Comparison of ENCODE assay signal across 1 cellular context in genomic region chr14:94395900-94396574, GRCh38.
A peak's percentile ranks its signal among the peaks of the same experiment; 100 is the strongest.
TF ChIP-seq lines count a peak whose summit lies in the region.

No MANE protein-coding gene starts in this region.

TF ChIP-seq in HepG2, 621 proteins besides CTCF, POLR2A, EP300 and RAD21 (continued from another document and continues in another):
- TF ChIP-seq POGK (CRISPR knock-in tag; conservative IDR thresholded peaks at IDR 0.05) (peak; percentile 90), ZNF431 (CRISPR knock-in tag; IDR thresholded peaks at IDR 0.05; ENCODE audit: borderline replicate concordance, low read depth) (no peak), MIER2 (CRISPR knock-in tag; IDR thresholded peaks at IDR 0.05) (peak; percentile 76; the same call in 1 of the 2 replicates), ZFP37 (CRISPR knock-in tag; IDR thresholded peaks at IDR 0.05; ENCODE audit: borderline replicate concordance) (no peak; the same call in 1 of the 2 replicates), SUZ12 (IDR thresholded peaks at IDR 0.05; ENCODE audit: low read depth, low read length) (no peak), BATF2 (CRISPR knock-in tag; IDR thresholded peaks at IDR 0.05) (no peak), NFE2L2 (IDR thresholded peaks at IDR 0.05; ENCODE audit: low read length) (no peak), DRAP1 (CRISPR knock-in tag; IDR thresholded peaks at IDR 0.05) (peak; percentile 78), ZNF451 (CRISPR knock-in tag; IDR thresholded peaks at IDR 0.05) (no peak), ATF4 (CRISPR knock-in tag; IDR thresholded peaks at IDR 0.05) (peak in 1 of 2 experiments; percentile 81; a peak in 2 of 4 replicates), ZBTB42 (CRISPR knock-in tag; IDR thresholded peaks at IDR 0.05) (0 out of 2 replicates have a peak, but pooled peaks have one; percentile 63), JUNB (CRISPR knock-in tag; IDR thresholded peaks at IDR 0.05; ENCODE audit: borderline replicate concordance) (no peak), SOX13 (IDR thresholded peaks at IDR 0.05) (peak; percentile 91), SOX13 (CRISPR knock-in tag; conservative IDR thresholded peaks at IDR 0.05 in 1 of 2, IDR thresholded peaks at IDR 0.05 in 1 of 2) (peak in 1 of 2 experiments; percentile 99; a peak in 2 of 4 replicates), MTA3 (CRISPR knock-in tag; IDR thresholded peaks at IDR 0.05) (no peak), SIX1 (CRISPR knock-in tag; IDR thresholded peaks at IDR 0.05; ENCODE audit: borderline replicate concordance) (peak; percentile 72; the same call in 1 of the 2 replicates), E2F1 (CRISPR knock-in tag; IDR thresholded peaks at IDR 0.05) (no peak), THRA (CRISPR knock-in tag; IDR thresholded peaks at IDR 0.05; ENCODE audit: borderline replicate concordance) (peak; percentile 86; the same call in 1 of the 2 replicates), ZNF24 (IDR thresholded peaks at IDR 0.05) (no peak), BRD4 (CRISPR knock-in tag; IDR thresholded peaks at IDR 0.05) (peak; percentile 92), RERE (CRISPR knock-in tag; IDR thresholded peaks at IDR 0.05; ENCODE audit: low read depth) (peak; percentile 91), HNF4G (IDR thresholded peaks at IDR 0.05; ENCODE audit: borderline replicate concordance, low read depth, low read length) (peak; percentile 80; the same call in 1 of the 2 replicates), HNF4G (CRISPR knock-in tag; IDR thresholded peaks at IDR 0.05; ENCODE audit: borderline replicate concordance, low read depth) (peak; percentile 74; the same call in 1 of the 2 replicates), GFI1 (CRISPR knock-in tag; IDR thresholded peaks at IDR 0.05; ENCODE audit: borderline replicate concordance) (peak; percentile 94), NR2F1 (CRISPR knock-in tag; IDR thresholded peaks at IDR 0.05) (peak in 1 of 2 experiments; percentile 60; a peak in 2 of 4 replicates), TFE3 (CRISPR knock-in tag; IDR thresholded peaks at IDR 0.05) (peak; percentile 83), NR2C2 (CRISPR knock-in tag; IDR thresholded peaks at IDR 0.05; ENCODE audit: borderline replicate concordance) (peak; percentile 62; the same call in 1 of the 2 replicates), PHF5A (CRISPR knock-in tag; IDR thresholded peaks at IDR 0.05; ENCODE audit: low read depth, unreplicated experiment) (peak; percentile 93), SAFB2 (CRISPR knock-in tag; IDR thresholded peaks at IDR 0.05; ENCODE audit: borderline replicate concordance, low read depth) (no peak), AHDC1 (CRISPR knock-in tag; IDR thresholded peaks at IDR 0.05; ENCODE audit: borderline replicate concordance) (peak; percentile 97), ZNF251 (CRISPR knock-in tag; IDR thresholded peaks at IDR 0.05) (no peak), NR2F2 (IDR thresholded peaks at IDR 0.05; ENCODE audit: borderline replicate concordance, low read depth) (peak; percentile 89; the same call in 1 of the 2 replicates), KLF16 (CRISPR knock-in tag; IDR thresholded peaks at IDR 0.05) (peak in 1 of 2 experiments; percentile 60; a peak in 1 of 4 replicates), SRSF9 (IDR thresholded peaks at IDR 0.05; ENCODE audit: borderline replicate concordance, insufficient read depth, low read depth, low read length, poor library complexity, severe bottlenecking) (no peak), ARNTL (CRISPR knock-in tag; IDR thresholded peaks at IDR 0.05) (peak; percentile 91), ZBTB25 (CRISPR knock-in tag; IDR thresholded peaks at IDR 0.05) (peak; percentile 78), ZNF10 (CRISPR knock-in tag; IDR thresholded peaks at IDR 0.05; ENCODE audit: borderline replicate concordance, low read depth) (no peak), RARA (CRISPR knock-in tag; IDR thresholded peaks at IDR 0.05) (peak; percentile 91), HOXA7 (CRISPR knock-in tag; IDR thresholded peaks at IDR 0.05) (no peak)
